In genomic region chr1:109529895-109530456, GRCh38 we compare ENCODE assay signal across 15 cellular contexts. TPM values are rescaled to one million over a fixed set of nuclear protein-coding genes. Genes with fewer than 3 reads are reported as not detected.
DNase-seq lines count a peak whose midpoint lies in the region; ATAC-seq and TF ChIP-seq lines count a peak whose summit lies in the region.
"Had no signal": no experiment of that assay in that cellular context is flagged by ENCODE, and none has a peak within 500 bp of the region (broad histone marks: within the 10 kb centered on the region; RNA-seq: fewer than 3 reads in every experiment).

No MANE protein-coding gene starts in this region.

- ATAC-seq in GM21423 (IDR thresholded peaks at IDR 0.05; ENCODE audit: unreplicated experiment) (no peak), HG03095 (IDR thresholded peaks at IDR 0.05; ENCODE audit: unreplicated experiment) (no peak)
- ATAC-seq: Right ventricle myocardium inferior had no signal

- H3K4me1 Mint-ChIP-seq in chondrocyte (ENCODE audit: low read depth) = peaks cover 30% of the 10 kb centered on the region

- TF ChIP-seq CTCF in chondrocyte (IDR thresholded peaks at IDR 0.05) = no peak
- no peak for TF ChIP-seq CTCF in parathyroid adenoma (IDR thresholded peaks at IDR 0.05)
- no peak for TF ChIP-seq CTCF in GM13977 (IDR thresholded peaks at IDR 0.05; ENCODE audit: extremely low read depth, insufficient read depth, missing control alignments)

- DNase-seq in Daoy (ENCODE audit: low read depth) (peak; percentile 78), NCI-H1694 (lab: John Stamatoyannopoulos, UW) (peak; percentile 53), chondrocyte (ENCODE audit: low spot score) (no peak), GM13977 (ENCODE audit: low spot score) (no peak), SIG-M5 treated with dmso at 0.1 percent for 504 hours (lab: John Stamatoyannopoulos, UW; ENCODE audit: unreplicated experiment) (no peak)
- DNase-seq: activated CD4-positive, CD25-positive, alpha-beta regulatory T cell; CD4-positive, alpha-beta T cell; GM23248; NCI-H345 had no signal

- peaks cover 2% of the 10 kb centered on the region for H3K4me1 ChIP-seq in parathyroid adenoma

- no peak overlapping the region for H3K4me2 ChIP-seq in parathyroid adenoma (ENCODE audit: low read length)

- H3K36me3 Mint-ChIP-seq in chondrocyte (ENCODE audit: low read depth) = no peaks in the 10 kb centered on the region

- no peak overlapping the region for H3K4me3 Mint-ChIP-seq in chondrocyte (ENCODE audit: unreplicated experiment)
- H3K4me3 Mint-ChIP-seq: central memory CD8-positive, alpha-beta T cell had no signal

- no peaks in the 10 kb centered on the region for H3K36me3 ChIP-seq in parathyroid adenoma (ENCODE audit: control insufficient read depth, insufficient read depth, low read length)

- H3K27me3 Mint-ChIP-seq in chondrocyte (ENCODE audit: low read depth) = peaks cover 8% of the 10 kb centered on the region
- H3K27me3 Mint-ChIP-seq: CD4-positive, alpha-beta T cell had no signal

- peak overlapping the region; percentile 61 for H3K27ac Mint-ChIP-seq in chondrocyte (ENCODE audit: unreplicated experiment)

- in situ Hi-C loops in GM13977 (cut with MboI; ENCODE audit: low pct_unique_long_range_greater_than_20kb, low sequenced_read_pairs, unreplicated experiment) = loop anchor here (5.0 to 25.0 kb wide), 3 partner anchors 38 to 457 kb away; partner anchors contain the start of genes AHCYL1 and CYB561D1

- H3K27me3 ChIP-seq in parathyroid adenoma (ENCODE audit: control insufficient read depth, insufficient read depth, low read length) = no peaks in the 10 kb centered on the region

- H3K79me2 ChIP-seq in parathyroid adenoma = no peaks in the 10 kb centered on the region

- no peak overlapping the region for H3K27ac ChIP-seq in parathyroid adenoma
- H3K27ac ChIP-seq: GM23248 had no signal

- no peaks in the 10 kb centered on the region for H3K9me3 Mint-ChIP-seq in chondrocyte (ENCODE audit: low read depth)
- H3K9me3 Mint-ChIP-seq: CD4-positive, alpha-beta T cell; central memory CD8-positive, alpha-beta T cell had no signal

- H3K9ac ChIP-seq in parathyroid adenoma = no peak overlapping the region
- H3K9ac ChIP-seq: GM23248 had no signal

- H3K9me3 ChIP-seq in parathyroid adenoma (ENCODE audit: control insufficient read depth, low read length) = no peaks in the 10 kb centered on the region

- H2AFZ ChIP-seq in parathyroid adenoma = peak overlapping the region; percentile 68
- H2AFZ ChIP-seq: GM23248 had no signal

- no peak overlapping the region for H3K4me3 ChIP-seq in parathyroid adenoma (ENCODE audit: low read depth, low read length)
- H3K4me3 ChIP-seq: GM23248 had no signal

RNA-seq across cellular contexts. Expression of gene GPR61, which starts 9.7 kb away (rescaled TPM):
- not detected in 2 replicates for total RNA-seq in Daoy (2014; rRNA removed; shearing (Covaris generic))
- not detected in 3 replicates for total RNA-seq in chondrocyte
- total RNA-seq: fibroblast of lung, GM23248, Right ventricle myocardium inferior had no signal

RNA-seq across cellular contexts. Expression of gene GNAI3, which starts 18.4 kb away (rescaled TPM):
- 24.1 and 24.6 TPM in 2 replicates for total RNA-seq in Daoy (2014; rRNA removed; shearing (Covaris generic))
- total RNA-seq in chondrocyte = 10.7 to 11.3 TPM (median 10.8 TPM) in 3 replicates

RNA-seq across cellular contexts. Expression of gene AMIGO1, which starts 20.4 kb away (rescaled TPM):
- 3.2 and 3.7 TPM in 2 replicates for total RNA-seq in Daoy (2014; rRNA removed; shearing (Covaris generic))
- total RNA-seq in chondrocyte = 3.1 to 4.6 TPM (median 4.5 TPM) in 3 replicates

RNA-seq across cellular contexts. Expression of gene CYB561D1, which starts 36.1 kb away (rescaled TPM):
- 5.8 and 9.2 TPM in 2 replicates for total RNA-seq in Daoy (2014; rRNA removed; shearing (Covaris generic))
- 10.2 to 10.8 TPM (median 10.7 TPM) in 3 replicates for total RNA-seq in chondrocyte

RNA-seq across cellular contexts. Expression of gene ATXN7L2, which starts 46.3 kb away (rescaled TPM):
- 8.6 and 14.2 TPM in 2 replicates for total RNA-seq in Daoy (2014; rRNA removed; shearing (Covaris generic))
- total RNA-seq in chondrocyte = 3.6 to 4.3 TPM (median 4.3 TPM) in 3 replicates

Comparison
In these comparisons a context has a peak if more than half of its experiments do, and no peak if none do; other contexts are left out.
1. DNase-seq: peak in Daoy (single experiment) and NCI-H1694 (single experiment); none in chondrocyte (single experiment), GM13977 (single experiment) and SIG-M5 treated with dmso at 0.1 percent for 504 hours (single experiment).